Comparison of ENCODE assay signal across 12 cellular contexts in genomic region chr10:47309403-47310089, GRCh38. TPM values are rescaled to one million over a fixed set of nuclear protein-coding genes. Genes with fewer than 3 reads are reported as not detected.
DNase-seq lines count a peak whose midpoint lies in the region; ATAC-seq, FAIRE-seq and TF ChIP-seq lines count a peak whose summit lies in the region.
"Had no signal": no experiment of that assay in that cellular context is flagged by ENCODE, and none has a peak within 500 bp of the region (broad histone marks: within the 10 kb centered on the region; RNA-seq: fewer than 3 reads in every experiment).

No MANE protein-coding gene starts in this region.

- H3K9ac ChIP-seq in HepG2 (ENCODE audit: insufficient read depth, low read depth, low read length): no peak overlapping the region

- no peaks in the 10 kb centered on the region for H3K9me3 Mint-ChIP-seq in activated CD8-positive, alpha-beta T cell treated with anti-CD3 and anti-CD28 coated beads for 36 hours
- H3K9me3 Mint-ChIP-seq: activated naive CD8-positive, alpha-beta T cell treated with anti-CD3 and anti-CD28 coated beads, Interleukin-2, amount 10 ng/mL, durations not matched to agents 7 days and 5 days had no signal

- peaks cover 29% of the 10 kb centered on the region for H3K4me1 Mint-ChIP-seq in activated CD8-positive, alpha-beta T cell treated with anti-CD3 and anti-CD28 coated beads for 36 hours (ENCODE audit: low read depth)

- H3K36me3 Mint-ChIP-seq in activated CD8-positive, alpha-beta T cell treated with anti-CD3 and anti-CD28 coated beads for 36 hours (ENCODE audit: low read depth): no peaks in the 10 kb centered on the region
- H3K36me3 Mint-ChIP-seq: activated naive CD8-positive, alpha-beta T cell treated with anti-CD3 and anti-CD28 coated beads, Interleukin-2, amount 10 ng/mL, durations not matched to agents 7 days and 5 days had no signal

- H3K36me3 ChIP-seq in BJ (ENCODE audit: control insufficient read depth, insufficient read depth, low read length) (no peaks in the 10 kb centered on the region), HepG2 (replicated peaks in 1 of 2; ENCODE audit: control insufficient read depth in 1 of 2, insufficient read depth in 2 of 2, low read length in 2 of 2) (no peaks in the 10 kb centered on the region)
- H3K36me3 ChIP-seq: neutrophil had no signal

- CTCF ChIA-PET in BJ (lab: Yijun Ruan, JAX) (interaction anchor here (2.1 to 9.7 kb wide), 2 partner anchors 264 to 315 kb away, joined by 5 to 215 read pairs; no protein-coding TSS in a partner anchor), HepG2 (lab: Yijun Ruan, JAX; ENCODE audit: low intra/inter-chr PET ratio, low total read pairs) (interaction anchor here (1.6 kb wide), 1 partner anchor 285 kb away, joined by 3 read pairs; no protein-coding TSS in a partner anchor)
- CTCF ChIA-PET in activated CD8-positive, alpha-beta T cell treated with anti-CD3 and anti-CD28 coated beads for 36 hours (lab: Charles Lee): interaction anchor here (1.1 to 6.9 kb wide), 4 partner anchors 262 to 284 kb away, joined by 3 to 204 read pairs (median 36); no protein-coding TSS in a partner anchor

- no peak overlapping the region for H3K27ac Mint-ChIP-seq in activated CD8-positive, alpha-beta T cell treated with anti-CD3 and anti-CD28 coated beads for 36 hours
- H3K27ac Mint-ChIP-seq: activated naive CD8-positive, alpha-beta T cell treated with anti-CD3 and anti-CD28 coated beads, Interleukin-2, amount 10 ng/mL, durations not matched to agents 7 days and 5 days had no signal

- H3K4me2 ChIP-seq in HepG2 (ENCODE audit: low read depth, low read length): no peak overlapping the region

- TF ChIP-seq CTCF in BJ (IDR thresholded peaks at IDR 0.05; ENCODE audit: insufficient read depth, low read depth, low read length): peak; percentile 27; the same call in 1 of the 2 replicates
- peak; percentile 45 for TF ChIP-seq CTCF in GM12873 (IDR thresholded peaks at IDR 0.05; ENCODE audit: insufficient read depth, low read depth, low read length, missing control alignments)
- TF ChIP-seq CTCF in activated CD8-positive, alpha-beta T cell treated with anti-CD3 and anti-CD28 coated beads for 36 hours (IDR thresholded peaks at IDR 0.05): peak; percentile 65
- TF ChIP-seq CTCF in HepG2 (CRISPR knock-in tag; IDR thresholded peaks at IDR 0.05): peak; percentile 24; the same call in 1 of the 2 replicates

- TF ChIP-seq EP300 in HepG2 (IDR thresholded peaks at IDR 0.05; ENCODE audit: low read depth in 2 of 2, low read length in 2 of 2): no peak
- TF ChIP-seq EP300 in HepG2 (CRISPR knock-in tag; IDR thresholded peaks at IDR 0.05; ENCODE audit: borderline replicate concordance): no peak

- intact Hi-C loops in activated CD8-positive, alpha-beta T cell treated with anti-CD3 and anti-CD28 coated beads for 36 hours (cut with micrococcal nuclease): no loop called here
- intact Hi-C loops in HepG2 (cut with micrococcal nuclease; ENCODE audit: unreplicated experiment): loop anchor here (5.0 kb wide), 1 partner anchor 262 kb away; no protein-coding TSS in a partner anchor

- POLR2A ChIA-PET in BJ (lab: Charles Lee) (no interaction called here), HepG2 (lab: Yijun Ruan, JAX) (no interaction called here)
- POLR2A ChIA-PET in activated CD8-positive, alpha-beta T cell treated with anti-CD3 and anti-CD28 coated beads for 36 hours (lab: Charles Lee): no interaction called here

- no peak overlapping the region for H3K27ac ChIP-seq in HepG2 (ENCODE audit: extremely low read length, insufficient read depth, low read length)
- H3K27ac ChIP-seq: neutrophil had no signal

- TF ChIP-seq POLR2A in HepG2 (IDR thresholded peaks at IDR 0.05; ENCODE audit: insufficient read depth in 1 of 2, low read depth in 2 of 2, low read length in 2 of 2): no peak

- H3K9me3 ChIP-seq in HepG2 (ENCODE audit: low read length): no peaks in the 10 kb centered on the region
- H3K9me3 ChIP-seq: neutrophil had no signal

- no peak for TF ChIP-seq RAD21 in HepG2 (CRISPR knock-in tag; IDR thresholded peaks at IDR 0.05)

- no peaks in the 10 kb centered on the region for H4K20me1 ChIP-seq in HepG2 (ENCODE audit: insufficient read depth, low read length)

- H3K27me3 Mint-ChIP-seq in activated CD8-positive, alpha-beta T cell treated with anti-CD3 and anti-CD28 coated beads for 36 hours: no peaks in the 10 kb centered on the region
- H3K27me3 Mint-ChIP-seq: activated naive CD8-positive, alpha-beta T cell treated with anti-CD3 and anti-CD28 coated beads, Interleukin-2, amount 10 ng/mL, durations not matched to agents 7 days and 5 days had no signal

- H2AFZ ChIP-seq in HepG2 (ENCODE audit: low read length): no peak overlapping the region

- H3K4me3 ChIP-seq in BJ (ENCODE audit: low read depth, low read length) (no peak overlapping the region), HepG2 (replicated peaks in 1 of 3; ENCODE audit: insufficient read depth in 1 of 3, low read depth in 2 of 3, low read length in 3 of 3) (no peak overlapping the region)

- no TSS peak for BruUV-seq in HepG2 (replicated peaks; lab: Mats Ljungman, UMichigan)

- DNase-seq in BJ (ENCODE audit: low read depth) (no peak), HepG2 (ENCODE audit: low spot score) (no peak), DMS114 treated with DMSO at 0.1 percent for 48 hours (lab: John Stamatoyannopoulos, UW; ENCODE audit: unreplicated experiment) (no peak), mesenteric fat pad (ENCODE audit: low spot score) (no peak), COLO668 (lab: John Stamatoyannopoulos, UW; ENCODE audit: unreplicated experiment) (no peak)
- peak; percentile 38 for DNase-seq in activated CD8-positive, alpha-beta T cell treated with anti-CD3 and anti-CD28 coated beads for 36 hours
- DNase-seq: activated naive CD8-positive, alpha-beta T cell treated with anti-CD3 and anti-CD28 coated beads, Interleukin-2, amount 10 ng/mL, durations not matched to agents 7 days and 5 days; NCI-H510A treated with DMSO at 0.1 percent for 48 hours had no signal

- in situ Hi-C loops in HepG2 (cut with HindIII; ENCODE audit: extremely low pct_ligation_motif_present, low pct_unique_long_range_greater_than_20kb): loop anchor here (10.0 kb wide), 1 partner anchor 285 kb away; no protein-coding TSS in a partner anchor

- 27% methylated on average over 9 of the region's 34 CpGs for WGBS in HepG2 (ENCODE audit: low lambda C conversion rate)

- H3K79me2 ChIP-seq in HepG2 (ENCODE audit: insufficient read depth, low read length): no peaks in the 10 kb centered on the region

- no peak overlapping the region for H3K4me3 Mint-ChIP-seq in activated CD8-positive, alpha-beta T cell treated with anti-CD3 and anti-CD28 coated beads for 36 hours
- H3K4me3 Mint-ChIP-seq: activated naive CD8-positive, alpha-beta T cell treated with anti-CD3 and anti-CD28 coated beads, Interleukin-2, amount 10 ng/mL, durations not matched to agents 7 days and 5 days had no signal

- H3K4me1 ChIP-seq in HepG2 (ENCODE audit: insufficient read depth, low read length): no peaks in the 10 kb centered on the region

- no peak for FAIRE-seq in HepG2 (lab: Jason Lieb, UNC)

- ATAC-seq in activated CD8-positive, alpha-beta T cell treated with anti-CD3 and anti-CD28 coated beads for 36 hours: no peak
- ATAC-seq in HepG2 (no peak), esophagus mucosa (no peak)

- H3K27me3 ChIP-seq in BJ (ENCODE audit: control insufficient read depth, insufficient read depth, low read length) (peaks cover 1% of the 10 kb centered on the region; the same call in 1 of the 2 replicates), HepG2 (ENCODE audit: control insufficient read depth in 1 of 2, insufficient read depth in 2 of 2, low read length in 2 of 2) (peaks cover 4 to 15% of the 10 kb centered on the region in 2 experiments; a peak in 3 of 5 replicates)

RNA-seq across cellular contexts. Expression of gene GDF10, which starts 9.5 kb away (rescaled TPM):
- not detected in 2 replicates for polyA plus RNA-seq in BJ (2011; rRNA removed)
- not detected in 2 replicates for polyA minus RNA-seq in BJ (2011; rRNA and poly(A)+ RNA removed)
- 1 to 10 TPM; 1.4 to 1.5 TPM for total RNA-seq in activated CD8-positive, alpha-beta T cell treated with anti-CD3 and anti-CD28 coated beads for 36 hours
- not detected in 2 replicates for total RNA-seq in HepG2 (2016; rRNA removed; fragmentation: Illumina TruSeq; extraction: Trizol)
- total RNA-seq in HepG2 (2016; cell fraction: cytosol; rRNA removed; fragmentation: Illumina TruSeq; extraction: Trizol; ENCODE audit: low read depth): not detected in 2 replicates
- 0.13 TPM in 1 of 2 replicates, not detected in the other for total RNA-seq in HepG2 (2016; cell fraction: insoluble cytoplasmic fraction; rRNA removed; fragmentation: Illumina TruSeq; extraction: Trizol)
- 0.07 TPM in 1 of 2 replicates, not detected in the other for total RNA-seq in HepG2 (2016; cell fraction: membrane; rRNA removed; fragmentation: Illumina TruSeq; extraction: Trizol)
- total RNA-seq in HepG2 (2016; cell fraction: nucleus; rRNA removed; fragmentation: Illumina TruSeq; extraction: Trizol): 0.19 TPM in 1 of 2 replicates, not detected in the other
- 0.03 TPM in 1 of 2 replicates, not detected in the other for polyA plus RNA-seq in HepG2 (2011; rRNA removed)
- not detected in 2 replicates for polyA plus RNA-seq in HepG2 (2011; cell fraction: cytosol; rRNA removed)
- not detected in 2 replicates for polyA plus RNA-seq in HepG2 (2011; cell fraction: nucleus; rRNA removed)
- not detected in 2 replicates for polyA plus RNA-seq in HepG2 (2012)
- not detected in 2 replicates for polyA plus RNA-seq in HepG2 (2016; cell fraction: cytosol; fragmentation: Illumina TruSeq; extraction: Trizol; ENCODE audit: low read depth)
- not detected in 2 replicates for polyA plus RNA-seq in HepG2 (2016; cell fraction: insoluble cytoplasmic fraction; fragmentation: Illumina TruSeq; extraction: Trizol; ENCODE audit: low read depth)
- polyA plus RNA-seq in HepG2 (2016; cell fraction: membrane; fragmentation: Illumina TruSeq; extraction: Trizol; ENCODE audit: low read depth): not detected in 2 replicates
- polyA plus RNA-seq in HepG2 (2016; cell fraction: nucleus; fragmentation: Illumina TruSeq; extraction: Trizol; ENCODE audit: insufficient read depth, low read depth): 0.18 and 0.19 TPM in 2 replicates
- not detected in 2 replicates for polyA minus RNA-seq in HepG2 (2011; rRNA and poly(A)+ RNA removed; ENCODE audit: low replicate concordance)
- not detected in 2 replicates for polyA minus RNA-seq in HepG2 (2011; cell fraction: cytosol; rRNA and poly(A)+ RNA removed)
- polyA minus RNA-seq in HepG2 (2011; cell fraction: nucleus; rRNA and poly(A)+ RNA removed): not detected in 2 replicates
- total RNA-seq in esophagus mucosa: not detected
- total RNA-seq in mesenteric fat pad: 0.26 TPM
- total RNA-seq: glomerular endothelial cell had no signal

RNA-seq across cellular contexts. Expression of gene GDF2, which starts 12.7 kb away (rescaled TPM):
- polyA plus RNA-seq in BJ (2011; rRNA removed) (not detected in 2 replicates), HepG2 (2011; rRNA removed) (not detected in 2 replicates)
- not detected in 2 replicates for polyA minus RNA-seq in BJ (2011; rRNA and poly(A)+ RNA removed)
- not detected for total RNA-seq in activated CD8-positive, alpha-beta T cell treated with anti-CD3 and anti-CD28 coated beads for 36 hours
- total RNA-seq in HepG2 (2016; rRNA removed; fragmentation: Illumina TruSeq; extraction: Trizol) (not detected in 2 replicates), esophagus mucosa (not detected), mesenteric fat pad (not detected)
- not detected in 2 replicates for total RNA-seq in HepG2 (2016; cell fraction: cytosol; rRNA removed; fragmentation: Illumina TruSeq; extraction: Trizol; ENCODE audit: low read depth)
- total RNA-seq in HepG2 (2016; cell fraction: insoluble cytoplasmic fraction; rRNA removed; fragmentation: Illumina TruSeq; extraction: Trizol): not detected in 2 replicates
- total RNA-seq in HepG2 (2016; cell fraction: membrane; rRNA removed; fragmentation: Illumina TruSeq; extraction: Trizol): not detected in 2 replicates
- total RNA-seq in HepG2 (2016; cell fraction: nucleus; rRNA removed; fragmentation: Illumina TruSeq; extraction: Trizol): not detected in 2 replicates
- polyA plus RNA-seq in HepG2 (2011; cell fraction: cytosol; rRNA removed): not detected in 2 replicates
- not detected in 2 replicates for polyA plus RNA-seq in HepG2 (2011; cell fraction: nucleus; rRNA removed)
- not detected in 2 replicates for polyA plus RNA-seq in HepG2 (2012)
- polyA plus RNA-seq in HepG2 (2016; cell fraction: cytosol; fragmentation: Illumina TruSeq; extraction: Trizol; ENCODE audit: low read depth): not detected in 2 replicates
- polyA plus RNA-seq in HepG2 (2016; cell fraction: insoluble cytoplasmic fraction; fragmentation: Illumina TruSeq; extraction: Trizol; ENCODE audit: low read depth): not detected in 2 replicates
- polyA plus RNA-seq in HepG2 (2016; cell fraction: membrane; fragmentation: Illumina TruSeq; extraction: Trizol; ENCODE audit: low read depth): not detected in 2 replicates
- not detected in 2 replicates for polyA plus RNA-seq in HepG2 (2016; cell fraction: nucleus; fragmentation: Illumina TruSeq; extraction: Trizol; ENCODE audit: insufficient read depth, low read depth)
- not detected in 2 replicates for polyA minus RNA-seq in HepG2 (2011; rRNA and poly(A)+ RNA removed; ENCODE audit: low replicate concordance)
- not detected in 2 replicates for polyA minus RNA-seq in HepG2 (2011; cell fraction: cytosol; rRNA and poly(A)+ RNA removed)
- not detected in 2 replicates for polyA minus RNA-seq in HepG2 (2011; cell fraction: nucleus; rRNA and poly(A)+ RNA removed)
- total RNA-seq: activated naive CD8-positive, alpha-beta T cell treated with anti-CD3 and anti-CD28 coated beads, Interleukin-2, amount 10 ng/mL, durations not matched to agents 7 days and 5 days; glomerular endothelial cell had no signal

RNA-seq across cellular contexts. Expression of gene RBP3, which starts 38.6 kb away (rescaled TPM):
- not detected in 2 replicates for polyA plus RNA-seq in BJ (2011; rRNA removed)
- polyA minus RNA-seq in BJ (2011; rRNA and poly(A)+ RNA removed): 0.05 TPM in 1 of 2 replicates, not detected in the other
- total RNA-seq in activated CD8-positive, alpha-beta T cell treated with anti-CD3 and anti-CD28 coated beads for 36 hours: not detected
- total RNA-seq in HepG2 (2016; rRNA removed; fragmentation: Illumina TruSeq; extraction: Trizol): not detected in 2 replicates
- total RNA-seq in HepG2 (2016; cell fraction: cytosol; rRNA removed; fragmentation: Illumina TruSeq; extraction: Trizol; ENCODE audit: low read depth): not detected in 2 replicates
- not detected in 2 replicates for total RNA-seq in HepG2 (2016; cell fraction: insoluble cytoplasmic fraction; rRNA removed; fragmentation: Illumina TruSeq; extraction: Trizol)
- not detected in 2 replicates for total RNA-seq in HepG2 (2016; cell fraction: membrane; rRNA removed; fragmentation: Illumina TruSeq; extraction: Trizol)
- not detected in 2 replicates for total RNA-seq in HepG2 (2016; cell fraction: nucleus; rRNA removed; fragmentation: Illumina TruSeq; extraction: Trizol)
- polyA plus RNA-seq in HepG2 (2011; rRNA removed): not detected in 2 replicates
- polyA plus RNA-seq in HepG2 (2011; cell fraction: cytosol; rRNA removed): not detected in 2 replicates
- polyA plus RNA-seq in HepG2 (2011; cell fraction: nucleus; rRNA removed): not detected in 2 replicates
- not detected in 2 replicates for polyA plus RNA-seq in HepG2 (2012)
- not detected in 2 replicates for polyA plus RNA-seq in HepG2 (2016; cell fraction: cytosol; fragmentation: Illumina TruSeq; extraction: Trizol; ENCODE audit: low read depth)
- polyA plus RNA-seq in HepG2 (2016; cell fraction: insoluble cytoplasmic fraction; fragmentation: Illumina TruSeq; extraction: Trizol; ENCODE audit: low read depth): not detected in 2 replicates
- not detected in 2 replicates for polyA plus RNA-seq in HepG2 (2016; cell fraction: membrane; fragmentation: Illumina TruSeq; extraction: Trizol; ENCODE audit: low read depth)
- polyA plus RNA-seq in HepG2 (2016; cell fraction: nucleus; fragmentation: Illumina TruSeq; extraction: Trizol; ENCODE audit: insufficient read depth, low read depth): not detected in 2 replicates
- 0.07 TPM in 1 of 2 replicates, not detected in the other for polyA minus RNA-seq in HepG2 (2011; rRNA and poly(A)+ RNA removed; ENCODE audit: low replicate concordance)
- polyA minus RNA-seq in HepG2 (2011; cell fraction: cytosol; rRNA and poly(A)+ RNA removed): not detected in 2 replicates
- not detected in 2 replicates for polyA minus RNA-seq in HepG2 (2011; cell fraction: nucleus; rRNA and poly(A)+ RNA removed)
- not detected for total RNA-seq in esophagus mucosa
- total RNA-seq in mesenteric fat pad: not detected
- total RNA-seq: activated naive CD8-positive, alpha-beta T cell treated with anti-CD3 and anti-CD28 coated beads, Interleukin-2, amount 10 ng/mL, durations not matched to agents 7 days and 5 days; glomerular endothelial cell had no signal
